Comparison of ENCODE assay signal across 17 cellular contexts in genomic region chr1:230744382-230744781, GRCh38. TPM values are rescaled to one million over a fixed set of nuclear protein-coding genes. Genes with fewer than 3 reads are reported as not detected.
DNase-seq lines count a peak whose midpoint lies in the region; ATAC-seq, FAIRE-seq and TF ChIP-seq lines count a peak whose summit lies in the region.
"Had no signal": no experiment of that assay in that cellular context is flagged by ENCODE, and none has a peak within 500 bp of the region (broad histone marks: within the 10 kb centered on the region; RNA-seq: fewer than 3 reads in every experiment).

No MANE protein-coding gene starts in this region.

- H3K27me3 ChIP-seq in bronchial epithelial cell (ENCODE audit: control insufficient read depth, insufficient read depth, low read length) = no peaks in the 10 kb centered on the region
- H3K27me3 ChIP-seq in breast epithelium = no peaks in the 10 kb centered on the region
- H3K27me3 ChIP-seq: stomach had no signal

- no peak for ATAC-seq in GM21367 (IDR thresholded peaks at IDR 0.05; ENCODE audit: unreplicated experiment)
- ATAC-seq: activated naive CD8-positive, alpha-beta T cell treated with anti-CD3 and anti-CD28 coated beads, Interleukin-2, amount 50 U/mL, for 24 hours; activated T-cell treated with anti-CD3 and anti-CD28 coated beads, Interleukin-2, amount 50 U/mL, for 72 hours had no signal

- TF ChIP-seq POLR2A in breast epithelium (IDR thresholded peaks at IDR 0.05) = no peak

- no peaks in the 10 kb centered on the region for H3K4me1 ChIP-seq in breast epithelium

- intact Hi-C loops in breast epithelium (cut with DNase I; ENCODE audit: low total_unique reads) = no loop called here

- no peaks in the 10 kb centered on the region for H3K9me3 ChIP-seq in breast epithelium
- H3K9me3 ChIP-seq: stomach had no signal

- peak overlapping the region in 1 of 2 donors; percentile 43 for H3K27ac ChIP-seq in breast epithelium

- no peak overlapping the region for H3K4me3 ChIP-seq in bronchial epithelial cell (ENCODE audit: low read depth, low read length)
- no peak overlapping the region for H3K4me3 ChIP-seq in breast epithelium
- H3K4me3 ChIP-seq: stomach had no signal

- H3K36me3 ChIP-seq in bronchial epithelial cell (ENCODE audit: control insufficient read depth, insufficient read depth, low read length) (no peaks in the 10 kb centered on the region), breast epithelium (no peaks in the 10 kb centered on the region)
- H3K36me3 ChIP-seq: stomach had no signal

- DNase-seq in A172 (ENCODE audit: low spot score) (peak; percentile 70), H4 (ENCODE audit: low spot score) (peak; percentile 61), bronchial epithelial cell (ENCODE audit: low read depth) (peak; percentile 68), left kidney (ENCODE audit: low read depth, low spot score) (peak; percentile 70), GOT3 (lab: John Stamatoyannopoulos, UW) (no peak), NCI-H1694 (lab: John Stamatoyannopoulos, UW) (no peak), breast epithelium (ENCODE audit: low spot score in 2 of 2) (no peak)
- DNase-seq: activated CD4-positive, alpha-beta T cell treated with anti-CD3 and anti-CD28 coated beads, Interleukin-2, amount 10 ng/mL, durations not matched to agents 7 days and 5 days; activated naive CD8-positive, alpha-beta T cell treated with anti-CD3 and anti-CD28 coated beads, Interleukin-2, amount 50 U/mL, for 24 hours; activated T-cell treated with anti-CD3 and anti-CD28 coated beads, Interleukin-2, amount 50 U/mL, for 72 hours; AML-193; DMS79 treated with DMSO at 0.1 percent for 48 hours; NK-92 treated with Interleukin-12 subunit alpha and Interleukin-12 subunit beta, amount 100 ng/mL, for 24 hours; stomach had no signal

- peak; percentile 23 for FAIRE-seq in bronchial epithelial cell (lab: Jason Lieb, UNC)

- TF ChIP-seq CTCF in bronchial epithelial cell (IDR thresholded peaks at IDR 0.05; ENCODE audit: insufficient read depth, low read length, severe bottlenecking) (no peak), breast epithelium (IDR thresholded peaks at IDR 0.05) (no peak)

RNA-seq across cellular contexts. Expression of gene CAPN9, which starts 2.8 kb away (rescaled TPM):
- total RNA-seq in A172 (2014; rRNA removed; shearing (Covaris generic)) = not detected in 2 replicates
- 0.50 TPM in 1 of 2 replicates, not detected in the other for total RNA-seq in H4 (2014; rRNA removed; shearing (Covaris generic))
- total RNA-seq in bronchial epithelial cell (0.13 TPM in 1 of 2 replicates, not detected in the other), breast epithelium (1 to 10 TPM in 1 of 3 donors, not detected in 2; 2.3 TPM)
- total RNA-seq: activated CD4-positive, alpha-beta T cell treated with anti-CD3 and anti-CD28 coated beads, Interleukin-2, amount 10 ng/mL, durations not matched to agents 7 days and 5 days; activated T-cell treated with anti-CD3 and anti-CD28 coated beads, Interleukin-2, amount 50 U/mL, for 72 hours; mononuclear cell; osteocyte had no signal

RNA-seq across cellular contexts. Expression of gene AGT, which starts 30.5 kb away (rescaled TPM):
- 14.6 and 15.2 TPM in 2 replicates for total RNA-seq in A172 (2014; rRNA removed; shearing (Covaris generic))
- 66.1 and 72.7 TPM in 2 replicates for total RNA-seq in H4 (2014; rRNA removed; shearing (Covaris generic))
- total RNA-seq in bronchial epithelial cell (under 0.01 TPM in 1 of 2 replicates, not detected in the other), breast epithelium (1 to 10 TPM in 2 of 3 donors, under 1 TPM in 1; 0.59 to 9.1 (median 8.2) TPM)
- total RNA-seq: activated CD4-positive, alpha-beta T cell treated with anti-CD3 and anti-CD28 coated beads, Interleukin-2, amount 10 ng/mL, durations not matched to agents 7 days and 5 days; activated T-cell treated with anti-CD3 and anti-CD28 coated beads, Interleukin-2, amount 50 U/mL, for 72 hours; mononuclear cell had no signal

Comparison
In these comparisons a context has a peak if more than half of its experiments do, and no peak if none do; other contexts are left out.
1. DNase-seq: peak in A172 (single experiment), H4 (single experiment), bronchial epithelial cell (single experiment) and left kidney (single experiment); none in GOT3 (single experiment), NCI-H1694 (single experiment) and breast epithelium (0 of 2).